1 cellular context compared by ENCODE assay signal in the genomic region with DNA sequence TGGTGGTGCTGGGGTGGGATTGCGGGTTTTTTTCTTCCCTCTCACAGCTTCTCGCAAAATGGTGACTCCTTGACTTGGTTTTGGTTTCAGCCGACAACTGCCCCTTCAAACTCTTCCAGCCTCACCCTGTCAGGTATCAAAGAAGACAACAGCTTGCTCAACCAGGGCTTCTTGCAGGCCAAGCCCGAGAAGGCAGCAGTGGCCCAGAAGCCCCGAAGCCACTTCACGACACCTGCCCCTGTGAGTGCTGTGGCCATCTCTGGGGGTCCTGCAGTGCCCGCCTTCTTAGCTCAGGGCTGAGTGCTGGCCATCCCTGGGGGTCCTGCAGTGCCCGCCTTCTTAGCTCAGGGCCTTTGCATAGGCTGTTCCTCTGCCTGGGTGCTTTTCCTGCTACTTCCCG.
TF ChIP-seq lines count a peak whose summit lies in the region.

No MANE protein-coding gene starts in this region.

TF ChIP-seq in HepG2, 621 proteins besides CTCF, POLR2A, EP300 and RAD21:
- 0 out of 2 replicates have a peak, but pooled peaks have one; percentile 2 for TF ChIP-seq RXRA (CRISPR knock-in tag; IDR thresholded peaks at IDR 0.05)
- TF ChIP-seq, protein P1, sequence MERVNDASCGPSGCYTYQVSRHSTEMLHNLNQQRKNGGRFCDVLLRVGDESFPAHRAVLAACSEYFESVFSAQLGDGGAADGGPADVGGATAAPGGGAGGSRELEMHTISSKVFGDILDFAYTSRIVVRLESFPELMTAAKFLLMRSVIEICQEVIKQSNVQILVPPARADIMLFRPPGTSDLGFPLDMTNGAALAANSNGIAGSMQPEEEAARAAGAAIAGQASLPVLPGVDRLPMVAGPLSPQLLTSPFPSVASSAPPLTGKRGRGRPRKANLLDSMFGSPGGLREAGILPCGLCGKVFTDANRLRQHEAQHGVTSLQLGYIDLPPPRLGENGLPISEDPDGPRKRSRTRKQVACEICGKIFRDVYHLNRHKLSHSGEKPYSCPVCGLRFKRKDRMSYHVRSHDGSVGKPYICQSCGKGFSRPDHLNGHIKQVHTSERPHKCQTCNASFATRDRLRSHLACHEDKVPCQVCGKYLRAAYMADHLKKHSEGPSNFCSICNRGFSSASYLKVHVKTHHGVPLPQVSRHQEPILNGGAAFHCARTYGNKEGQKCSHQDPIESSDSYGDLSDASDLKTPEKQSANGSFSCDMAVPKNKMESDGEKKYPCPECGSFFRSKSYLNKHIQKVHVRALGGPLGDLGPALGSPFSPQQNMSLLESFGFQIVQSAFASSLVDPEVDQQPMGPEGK (CRISPR knock-in tag; IDR thresholded peaks at IDR 0.05) = no peak
